ENCODE assay signal across 1 cellular context in genomic region chr10:122113161-122113944, GRCh38.
TF ChIP-seq lines count a peak whose summit lies in the region.

No MANE protein-coding gene starts in this region.

TF ChIP-seq in HepG2, 621 proteins besides CTCF, POLR2A, EP300 and RAD21 (continued from another document and continues in another):
- TF ChIP-seq, protein P1, sequence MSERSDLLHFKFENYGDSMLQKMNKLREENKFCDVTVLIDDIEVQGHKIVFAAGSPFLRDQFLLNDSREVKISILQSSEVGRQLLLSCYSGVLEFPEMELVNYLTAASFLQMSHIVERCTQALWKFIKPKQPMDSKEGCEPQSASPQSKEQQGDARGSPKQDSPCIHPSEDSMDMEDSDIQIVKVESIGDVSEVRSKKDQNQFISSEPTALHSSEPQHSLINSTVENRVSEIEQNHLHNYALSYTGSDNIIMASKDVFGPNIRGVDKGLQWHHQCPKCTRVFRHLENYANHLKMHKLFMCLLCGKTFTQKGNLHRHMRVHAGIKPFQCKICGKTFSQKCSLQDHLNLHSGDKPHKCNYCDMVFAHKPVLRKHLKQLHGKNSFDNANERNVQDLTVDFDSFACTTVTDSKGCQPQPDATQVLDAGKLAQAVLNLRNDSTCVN (CRISPR knock-in tag; IDR thresholded peaks at IDR 0.05; ENCODE audit: borderline replicate concordance) = 0 out of 2 replicates have a peak, but pooled peaks have one; percentile 16
- 0 out of 2 replicates have a peak, but pooled peaks have one; percentile 16 for TF ChIP-seq ZNF549 (CRISPR knock-in tag; IDR thresholded peaks at IDR 0.05)
- TF ChIP-seq ZNF609 (CRISPR knock-in tag; IDR thresholded peaks at IDR 0.05; ENCODE audit: borderline replicate concordance) = no peak; the same call in 1 of the 2 replicates
- peak; percentile 81 for TF ChIP-seq HIVEP1 (CRISPR knock-in tag; IDR thresholded peaks at IDR 0.05)
- no peak for TF ChIP-seq MED13 (CRISPR knock-in tag; IDR thresholded peaks at IDR 0.05)
- TF ChIP-seq ZNF710 (CRISPR knock-in tag; IDR thresholded peaks at IDR 0.05; ENCODE audit: borderline replicate concordance) = peak; percentile 90
- TF ChIP-seq ZNF350 (CRISPR knock-in tag; IDR thresholded peaks at IDR 0.05; ENCODE audit: borderline replicate concordance, low read depth) = no peak; the same call in 1 of the 2 replicates
- peak; percentile 88 for TF ChIP-seq ZBTB10 (CRISPR knock-in tag; IDR thresholded peaks at IDR 0.05; ENCODE audit: borderline replicate concordance)
- TF ChIP-seq, protein P2, sequence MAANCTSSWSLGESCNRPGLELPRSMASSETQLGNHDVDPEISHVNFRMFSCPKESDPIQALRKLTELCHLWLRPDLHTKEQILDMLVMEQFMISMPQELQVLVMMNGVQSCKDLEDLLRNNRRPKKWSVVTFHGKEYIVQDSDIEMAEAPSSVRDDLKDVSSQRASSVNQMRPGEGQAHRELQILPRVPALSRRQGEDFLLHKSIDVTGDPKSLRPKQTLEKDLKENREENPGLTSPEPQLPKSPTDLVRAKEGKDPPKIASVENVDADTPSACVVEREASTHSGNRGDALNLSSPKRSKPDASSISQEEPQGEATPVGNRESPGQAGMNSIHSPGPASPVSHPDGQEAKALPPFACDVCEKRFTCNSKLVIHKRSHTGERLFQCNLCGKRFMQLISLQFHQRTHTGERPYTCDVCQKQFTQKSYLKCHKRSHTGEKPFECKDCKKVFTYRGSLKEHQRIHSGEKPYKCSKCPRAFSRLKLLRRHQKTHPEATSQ (CRISPR knock-in tag; IDR thresholded peaks at IDR 0.05; ENCODE audit: borderline replicate concordance) = no peak
- TF ChIP-seq ZNF562 (CRISPR knock-in tag; IDR thresholded peaks at IDR 0.05; ENCODE audit: borderline replicate concordance) = no peak
- no peak; the same call in 1 of the 2 replicates for TF ChIP-seq SMAD1 (CRISPR knock-in tag; IDR thresholded peaks at IDR 0.05; ENCODE audit: borderline replicate concordance, low read depth)
- TF ChIP-seq CERS6 (CRISPR knock-in tag; IDR thresholded peaks at IDR 0.05) = no peak
- TF ChIP-seq NFKBIZ (CRISPR knock-in tag; IDR thresholded peaks at IDR 0.05) = 0 out of 2 replicates have a peak, but pooled peaks have one; percentile 22
- TF ChIP-seq IRX3 (CRISPR knock-in tag; IDR thresholded peaks at IDR 0.05; ENCODE audit: borderline replicate concordance, low read depth) = no peak
- TF ChIP-seq NFAT5 (CRISPR knock-in tag; IDR thresholded peaks at IDR 0.05) = no peak
- no peak for TF ChIP-seq CREBL2 (CRISPR knock-in tag; IDR thresholded peaks at IDR 0.05; ENCODE audit: borderline replicate concordance)
- no peak for TF ChIP-seq DDIT3 (CRISPR knock-in tag; IDR thresholded peaks at IDR 0.05)
- no peak for TF ChIP-seq SRF (IDR thresholded peaks at IDR 0.05; ENCODE audit: low read depth, low read length)
- TF ChIP-seq, protein P3, sequence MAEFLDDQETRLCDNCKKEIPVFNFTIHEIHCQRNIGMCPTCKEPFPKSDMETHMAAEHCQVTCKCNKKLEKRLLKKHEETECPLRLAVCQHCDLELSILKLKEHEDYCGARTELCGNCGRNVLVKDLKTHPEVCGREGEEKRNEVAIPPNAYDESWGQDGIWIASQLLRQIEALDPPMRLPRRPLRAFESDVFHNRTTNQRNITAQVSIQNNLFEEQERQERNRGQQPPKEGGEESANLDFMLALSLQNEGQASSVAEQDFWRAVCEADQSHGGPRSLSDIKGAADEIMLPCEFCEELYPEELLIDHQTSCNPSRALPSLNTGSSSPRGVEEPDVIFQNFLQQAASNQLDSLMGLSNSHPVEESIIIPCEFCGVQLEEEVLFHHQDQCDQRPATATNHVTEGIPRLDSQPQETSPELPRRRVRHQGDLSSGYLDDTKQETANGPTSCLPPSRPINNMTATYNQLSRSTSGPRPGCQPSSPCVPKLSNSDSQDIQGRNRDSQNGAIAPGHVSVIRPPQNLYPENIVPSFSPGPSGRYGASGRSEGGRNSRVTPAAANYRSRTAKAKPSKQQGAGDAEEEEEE (CRISPR knock-in tag; IDR thresholded peaks at IDR 0.05; ENCODE audit: borderline replicate concordance) = no peak
- no peak; the same call in 1 of the 2 replicates for TF ChIP-seq ARID5B (CRISPR knock-in tag; IDR thresholded peaks at IDR 0.05)
